In the genomic region with DNA sequence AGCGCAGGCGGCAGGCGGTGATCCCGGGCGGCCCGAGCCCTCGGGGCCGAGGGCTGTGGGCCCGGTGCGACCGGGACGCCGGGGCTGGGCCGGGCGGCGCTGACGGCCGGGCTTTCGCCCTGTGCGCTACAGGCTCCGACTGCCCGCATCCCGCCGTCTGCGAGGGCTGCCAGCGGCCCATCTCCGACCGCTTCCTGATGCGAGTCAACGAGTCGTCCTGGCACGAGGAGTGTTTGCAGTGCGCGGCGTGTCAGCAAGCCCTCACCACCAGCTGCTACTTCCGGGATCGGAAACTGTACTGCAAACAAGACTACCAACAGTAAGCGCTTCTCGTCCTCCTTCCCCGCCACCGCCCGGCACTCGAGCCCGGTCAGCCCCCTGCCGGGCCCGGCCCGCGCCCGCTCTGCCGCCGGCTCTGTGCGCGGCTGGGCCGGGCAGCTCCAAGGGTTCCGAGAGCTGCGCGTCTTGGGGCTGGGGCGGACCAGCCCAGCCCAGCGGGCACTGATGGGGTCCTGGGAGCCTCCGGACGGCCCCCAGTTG, we compare ENCODE assay signal across 7 cellular contexts. TPM values are rescaled to one million over a fixed set of nuclear protein-coding genes. Genes with fewer than 3 reads are reported as not detected.
A peak's percentile ranks its signal among the peaks of the same experiment; 100 is the strongest.
DNase-seq lines count a peak whose midpoint lies in the region; ATAC-seq and TF ChIP-seq lines count a peak whose summit lies in the region.

No MANE protein-coding gene starts in this region.

- TF ChIP-seq CTCF in GM12865 (IDR thresholded peaks at IDR 0.05; ENCODE audit: insufficient read depth, low read depth, low read length, missing control alignments) = no peak
- no peak for TF ChIP-seq CTCF in neural progenitor cell (IDR thresholded peaks at IDR 0.05)
- no peak for TF ChIP-seq CTCF in RWPE1 (conservative IDR thresholded peaks at IDR 0.05; ENCODE audit: low read depth)

- H3K4me1 Mint-ChIP-seq in neural progenitor cell = peaks cover 57% of the 10 kb centered on the region

- H3K4me1 ChIP-seq in neural progenitor cell = peaks cover 60% of the 10 kb centered on the region

- H3K36me3 ChIP-seq in neural progenitor cell = no peaks in the 10 kb centered on the region

- H3K27ac Mint-ChIP-seq in neural progenitor cell = no peak overlapping the region

- no peaks in the 10 kb centered on the region for H3K79me2 ChIP-seq in neural progenitor cell (ENCODE audit: low read depth)

- peaks cover 99% of the 10 kb centered on the region for H3K27me3 ChIP-seq in neural progenitor cell

- H3K27ac ChIP-seq in neural progenitor cell (no peak overlapping the region), RWPE1 (no peak overlapping the region)

- DNase-seq in GM12865 (ENCODE audit: low read depth) (peak; percentile 20), NCI-H2081 (lab: John Stamatoyannopoulos, UW) (peak; percentile 54 to 76), dermis blood vessel endothelial cell (peak; percentile 52), neural progenitor cell (ENCODE audit: low spot score) (peak; percentile 55), RWPE1 (ENCODE audit: low spot score) (no peak), AG08396 (ENCODE audit: low spot score) (no peak)

- H3K4me3 ChIP-seq in GM12865 (ENCODE audit: low read depth, low read length) (no peak overlapping the region), neural progenitor cell (peak overlapping the region; percentile 35)

- H3K36me3 Mint-ChIP-seq in neural progenitor cell = peaks cover 3% of the 10 kb centered on the region

- CTCF ChIA-PET in RWPE1 (lab: Yijun Ruan, JAX) = interaction anchor here (0.5 to 1.9 kb wide), 3 partner anchors 75 to 542 kb away, joined by 3 to 11 read pairs (median 3); no protein-coding TSS in a partner anchor

- peak overlapping the region; percentile 81 for H3K4me3 Mint-ChIP-seq in neural progenitor cell

- H3K9ac ChIP-seq in neural progenitor cell = no peak overlapping the region

- H3F3A ChIP-seq in neural progenitor cell (ENCODE audit: low read depth) = peaks cover 50% of the 10 kb centered on the region

- H2AFZ ChIP-seq in neural progenitor cell (replicated peaks) = no peak overlapping the region

- POLR2A ChIA-PET in RWPE1 (lab: Yijun Ruan, JAX; ENCODE audit: low non-redundant PET) = no interaction called here

- peak overlapping the region; percentile 71 for H3K4me2 ChIP-seq in neural progenitor cell

- H3K9me3 ChIP-seq in neural progenitor cell (ENCODE audit: low read depth) = no peaks in the 10 kb centered on the region

- no peak for ATAC-seq in HG03469 (IDR thresholded peaks at IDR 0.05; ENCODE audit: unreplicated experiment)

- peaks cover 69% of the 10 kb centered on the region for H3K27me3 Mint-ChIP-seq in neural progenitor cell (ENCODE audit: insufficient read depth, low read depth)

- peaks cover 83% of the 10 kb centered on the region for H4K20me1 ChIP-seq in neural progenitor cell (ENCODE audit: low read depth)

- H3K9me3 Mint-ChIP-seq in neural progenitor cell = no peaks in the 10 kb centered on the region

RNA-seq across cellular contexts. Expression of a gene that starts 1.6 kb away (rescaled TPM):
- not detected in 2 replicates for total RNA-seq in dermis blood vessel endothelial cell
- total RNA-seq in neural progenitor cell (ENCODE audit: low replicate concordance) = 0.19 and 0.50 TPM in 2 replicates

Comparison
In these comparisons a context has a peak if more than half of its experiments do, and no peak if none do; other contexts are left out.
1. DNase-seq: peak in GM12865 (single experiment), NCI-H2081 (2 of 2), dermis blood vessel endothelial cell (single experiment) and neural progenitor cell (single experiment); none in RWPE1 (single experiment) and AG08396 (single experiment).